1 cellular context compared by ENCODE assay signal in genomic region chr1:182391362-182392044, GRCh38.
TF ChIP-seq lines count a peak whose summit lies in the region.

Gene GLUL (minus strand): TSS chr1:182391790. CDS start chr1:182388737, 3,053 bp downstream.

TF ChIP-seq in HEK293, 187 proteins besides CTCF, POLR2A, EP300 and RAD21 (continued from another document):
- TF ChIP-seq ZNF518A (tag by site-specific recombination; conservative IDR thresholded peaks at IDR 0.05; ENCODE audit: low read depth) (no peak), ZNF433 (tag by site-specific recombination; IDR thresholded peaks at IDR 0.05; ENCODE audit: low read depth) (no peak), ZNF600 (tag by site-specific recombination; IDR thresholded peaks at IDR 0.05) (peak; percentile 67), SP3 (tag by site-specific recombination; IDR thresholded peaks at IDR 0.05) (peak; percentile 64), ZNF133 (tag by site-specific recombination; IDR thresholded peaks at IDR 0.05) (no peak), ZBTB8A (tag by site-specific recombination; IDR thresholded peaks at IDR 0.05) (peak; percentile 97), KLF17 (tag by site-specific recombination; IDR thresholded peaks at IDR 0.05) (peak; percentile 24; the same call in 1 of the 2 replicates), ZNF555 (tag by site-specific recombination; conservative IDR thresholded peaks at IDR 0.05) (no peak), PRDM2 (tag by site-specific recombination; IDR thresholded peaks at IDR 0.05; ENCODE audit: borderline replicate concordance) (peak; percentile 88; the same call in 1 of the 2 replicates), ZBTB26 (tag by site-specific recombination; optimal IDR thresholded peaks at IDR 0.05) (peak; percentile 92), ZFP69B (tag by site-specific recombination; IDR thresholded peaks at IDR 0.05) (0 out of 2 replicates have a peak, but pooled peaks have one; percentile 30), PRDM1 (tag by site-specific recombination; IDR thresholded peaks at IDR 0.05) (peak; percentile 75), REPIN1 (tag by site-specific recombination; IDR thresholded peaks at IDR 0.05; ENCODE audit: low read depth) (peak; percentile 72; the same call in 1 of the 2 replicates), ZBTB11 (tag by site-specific recombination; conservative IDR thresholded peaks at IDR 0.05; ENCODE audit: low read depth) (peak; percentile 75), ZSCAN16 (tag by site-specific recombination; IDR thresholded peaks at IDR 0.05) (no peak; the same call in 1 of the 2 replicates), KLF7 (tag by site-specific recombination; IDR thresholded peaks at IDR 0.05; ENCODE audit: borderline replicate concordance) (peak; percentile 71; the same call in 1 of the 2 replicates), ZNF140 (tag by site-specific recombination; IDR thresholded peaks at IDR 0.05) (no peak), HOXC10 (CRISPR knock-in tag; IDR thresholded peaks at IDR 0.05) (0 out of 2 replicates have a peak, but pooled peaks have one; percentile 45), YY2 (tag by site-specific recombination; IDR thresholded peaks at IDR 0.05) (peak; percentile 53; the same call in 1 of the 2 replicates), KLF10 (tag by site-specific recombination; IDR thresholded peaks at IDR 0.05) (peak; percentile 44; the same call in 1 of the 2 replicates), ZNF266 (tag by site-specific recombination; IDR thresholded peaks at IDR 0.05; ENCODE audit: low read depth) (no peak), ZNF660 (tag by site-specific recombination; IDR thresholded peaks at IDR 0.05) (peak; percentile 72; the same call in 1 of the 2 replicates), ZNF146 (tag by site-specific recombination; IDR thresholded peaks at IDR 0.05) (0 out of 2 replicates have a peak, but pooled peaks have one; percentile 7), ZNF10 (tag by site-specific recombination; IDR thresholded peaks at IDR 0.05) (no peak), ZSCAN30 (tag by site-specific recombination; IDR thresholded peaks at IDR 0.05) (peak; percentile 88), ZNF561 (tag by site-specific recombination; IDR thresholded peaks at IDR 0.05; ENCODE audit: borderline replicate concordance) (peak; percentile 68), ZNF24 (tag by site-specific recombination; IDR thresholded peaks at IDR 0.05) (0 out of 2 replicates have a peak, but pooled peaks have one; percentile 22), KLF1 (tag by site-specific recombination; IDR thresholded peaks at IDR 0.05) (0 out of 2 replicates have a peak, but pooled peaks have one; percentile 45), ZNF837 (tag by site-specific recombination; IDR thresholded peaks at IDR 0.05) (0 out of 2 replicates have a peak, but pooled peaks have one; percentile 48), ZNF214 (tag by site-specific recombination; IDR thresholded peaks at IDR 0.05; ENCODE audit: borderline replicate concordance) (no peak), ZBTB17 (tag by site-specific recombination; IDR thresholded peaks at IDR 0.05) (no peak; the same call in 1 of the 2 replicates), ZNF335 (tag by site-specific recombination; conservative IDR thresholded peaks at IDR 0.05) (peak; percentile 69), ZNF148 (tag by site-specific recombination; IDR thresholded peaks at IDR 0.05; ENCODE audit: borderline replicate concordance) (0 out of 2 replicates have a peak, but pooled peaks have one; percentile 53), ZNF670 (tag by site-specific recombination; IDR thresholded peaks at IDR 0.05; ENCODE audit: low read depth) (no peak)
TF ChIP-seq in HEK293: peak in this region for 65.
